ENCODE assay signal across 8 cellular contexts in genomic region chr18:47283476-47283875, GRCh38. TPM values are rescaled to one million over a fixed set of nuclear protein-coding genes. Genes with fewer than 3 reads are reported as not detected.
DNase-seq lines count a peak whose midpoint lies in the region; ATAC-seq and TF ChIP-seq lines count a peak whose summit lies in the region.

No MANE protein-coding gene starts in this region.

- no peak for TF ChIP-seq POLR2A in spleen (IDR thresholded peaks at IDR 0.05)

- ATAC-seq in GM19351 (IDR thresholded peaks at IDR 0.05; ENCODE audit: unreplicated experiment) (peak; percentile 55), HG02798 (IDR thresholded peaks at IDR 0.05; ENCODE audit: poor library complexity, unreplicated experiment) (no peak)

- no peaks in the 10 kb centered on the region for H4K20me1 ChIP-seq in OCI-LY3 (ENCODE audit: insufficient read depth, low read length)

- H3K4me3 ChIP-seq in AG09309 (ENCODE audit: control insufficient read depth, low read depth, low read length) (no peak overlapping the region), OCI-LY3 (ENCODE audit: low read length) (no peak overlapping the region), fibroblast of mammary gland (ENCODE audit: control insufficient read depth, low read depth, low read length) (no peak overlapping the region), spleen (no peak overlapping the region)

- peak; percentile 1 for DNase-seq in AG09309 (ENCODE audit: low read depth)
- peak; percentile 54 for DNase-seq in fibroblast of mammary gland (ENCODE audit: low read depth)
- DNase-seq in activated naive CD4-positive, alpha-beta T cell (lab: John Stamatoyannopoulos, UW): no peak
- DNase-seq in spleen: no peak
- no peak for DNase-seq in HuH-7.5 (ENCODE audit: low spot score)

- no peak overlapping the region for H3K4me2 ChIP-seq in OCI-LY3 (ENCODE audit: low read length)

- intact Hi-C loops in spleen (cut with DNase I; ENCODE audit: low total_unique reads): no loop called here

- no peaks in the 10 kb centered on the region for H3K79me2 ChIP-seq in OCI-LY3 (ENCODE audit: low read length)

- no peak overlapping the region for H3K9ac ChIP-seq in OCI-LY3 (ENCODE audit: low read length)

- H3K27ac ChIP-seq in OCI-LY3 (ENCODE audit: low read length) (no peak overlapping the region), spleen (no peak overlapping the region)

- TF ChIP-seq CTCF in AG09309 (IDR thresholded peaks at IDR 0.05; ENCODE audit: control insufficient read depth, insufficient read depth, low read depth, low read length, missing control alignments): peak; percentile 61
- TF ChIP-seq CTCF in OCI-LY3 (IDR thresholded peaks at IDR 0.05; ENCODE audit: low read depth, low read length): peak; percentile 70
- peak; percentile 72 for TF ChIP-seq CTCF in fibroblast of mammary gland (conservative IDR thresholded peaks at IDR 0.05; ENCODE audit: control insufficient read depth, insufficient read depth, low read depth, low read length)
- TF ChIP-seq CTCF in spleen (IDR thresholded peaks at IDR 0.05 in 8 of 11, conservative IDR thresholded peaks at IDR 0.05 in 3 of 11): peak in 1 of 11 experiments; percentile 14

- peaks cover 20% of the 10 kb centered on the region for H3K36me3 ChIP-seq in OCI-LY3 (replicated peaks; ENCODE audit: low read depth, low read length)
- H3K36me3 ChIP-seq in spleen: no peaks in the 10 kb centered on the region

- 41 to 52% (median 45%) methylated on average over 5 of the region's 5 CpGs for WGBS in spleen, 5 donors

- no peak overlapping the region for H2AFZ ChIP-seq in OCI-LY3 (ENCODE audit: low read depth, low read length)

- no peaks in the 10 kb centered on the region; the same call in 1 of the 2 replicates for H3K27me3 ChIP-seq in OCI-LY3 (ENCODE audit: low read depth, low read length)
- H3K27me3 ChIP-seq in spleen (replicated peaks in 1 of 7): peaks cover 0 to 44% (median 0%) of the 10 kb centered on the region in 7 donors

- H3K9me3 ChIP-seq in OCI-LY3 (ENCODE audit: insufficient read depth, low read length) (peaks cover 17% of the 10 kb centered on the region), spleen (no peaks in the 10 kb centered on the region)

- H3K4me1 ChIP-seq in OCI-LY3 (ENCODE audit: low read length) (peaks cover 20% of the 10 kb centered on the region), spleen (no peaks in the 10 kb centered on the region)

RNA-seq across cellular contexts. Expression of gene SKOR2, which starts 32.0 kb away (rescaled TPM):
- not detected for total RNA-seq in spleen
- not detected for polyA plus RNA-seq in spleen

Comparison
In these comparisons a context has a peak if more than half of its experiments do, and no peak if none do; other contexts are left out.
1. DNase-seq: peak in AG09309 (single experiment) and fibroblast of mammary gland (single experiment); none in activated naive CD4-positive, alpha-beta T cell (0 of 4), spleen (single experiment) and HuH-7.5 (single experiment).